ENCODE assay signal across 9 cellular contexts in the genomic region with DNA sequence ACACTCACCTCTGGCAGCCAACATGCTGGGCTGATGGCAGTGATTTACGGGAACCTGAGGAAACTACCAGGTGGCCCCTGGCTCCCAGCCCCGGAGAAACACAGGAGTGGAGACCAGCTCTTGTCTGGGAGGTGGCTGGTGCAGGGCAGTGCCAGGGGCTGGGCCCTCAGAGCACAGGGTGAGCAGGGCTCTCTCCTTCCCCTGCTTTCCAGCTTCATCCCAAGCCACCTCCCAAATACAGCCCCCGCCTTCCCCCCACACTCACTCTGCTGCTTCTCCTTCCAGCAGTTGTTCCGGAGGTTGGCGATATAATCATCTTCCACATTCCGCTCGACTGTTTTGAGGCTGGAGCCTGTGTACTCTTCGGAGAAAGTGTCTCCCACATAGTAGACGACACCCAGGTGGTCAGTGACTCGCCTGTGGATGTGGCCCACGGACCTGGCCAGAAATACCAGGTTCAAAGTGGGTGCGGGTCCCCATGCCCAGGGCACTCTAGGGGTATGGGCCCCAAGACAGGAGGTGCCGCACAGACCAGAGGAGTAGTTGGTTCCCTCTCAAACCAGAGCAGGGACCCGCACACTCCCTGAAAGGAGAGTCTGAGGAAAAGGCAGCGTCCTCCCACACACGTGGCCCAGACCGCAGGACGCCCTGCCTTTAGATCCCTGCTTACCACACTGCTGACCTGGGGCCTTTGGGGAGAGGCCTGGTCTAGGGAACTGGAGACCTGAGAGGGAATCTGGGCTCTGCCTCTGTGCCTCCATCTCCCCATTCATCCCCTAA. TPM values are rescaled to one million over a fixed set of nuclear protein-coding genes. Genes with fewer than 3 reads are reported as not detected.
DNase-seq lines count a peak whose midpoint lies in the region; ATAC-seq, FAIRE-seq and TF ChIP-seq lines count a peak whose summit lies in the region.
"Had no signal": no experiment of that assay in that cellular context is flagged by ENCODE, and none has a peak within 500 bp of the region (broad histone marks: within the 10 kb centered on the region; RNA-seq: fewer than 3 reads in every experiment).

No MANE protein-coding gene starts in this region.

- ATAC-seq in psoas muscle (no peak), HG03354 (IDR thresholded peaks at IDR 0.05; ENCODE audit: poor library complexity, severe bottlenecking, unreplicated experiment) (no peak)

- peaks cover 0 to 51% of the 10 kb centered on the region in 2 donors for H3K36me3 ChIP-seq in psoas muscle (ENCODE audit: insufficient read depth in 1 of 2, low read depth in 1 of 2)

- TF ChIP-seq CTCF in Calu3 (IDR thresholded peaks at IDR 0.05; ENCODE audit: unreplicated experiment) (no peak), VCaP (conservative IDR thresholded peaks at IDR 0.05) (no peak), psoas muscle (IDR thresholded peaks at IDR 0.05) (no peak)

- H3K9me3 Mint-ChIP-seq in Calu3 (ENCODE audit: low read depth, unreplicated experiment) = no peaks in the 10 kb centered on the region

- H3K4me1 ChIP-seq in psoas muscle = peaks cover 61% of the 10 kb centered on the region

- peaks cover 92% of the 10 kb centered on the region for H3K36me3 Mint-ChIP-seq in Calu3 (ENCODE audit: insufficient read depth, unreplicated experiment)

- H3K27ac ChIP-seq in VCaP = peak overlapping the region; percentile 15; the same call in 1 of the 2 replicates
- peak overlapping the region; percentile 96 for H3K27ac ChIP-seq in psoas muscle

- intact Hi-C loops in Calu3 (cut with micrococcal nuclease; ENCODE audit: unreplicated experiment) = loop anchor here (2.0 to 10.0 kb wide), 5 partner anchors 92 to 439 kb away; no protein-coding TSS in a partner anchor
- intact Hi-C loops in psoas muscle (cut with DNase I) = loop anchor here (2.0 to 10.0 kb wide), 5 partner anchors 204 to 382 kb away; no protein-coding TSS in a partner anchor

- H3K4me3 ChIP-seq in psoas muscle = no peak overlapping the region

- no peaks in the 10 kb centered on the region for H3K27me3 ChIP-seq in psoas muscle (ENCODE audit: insufficient read depth in 3 of 3, low read length in 2 of 3)

- CTCF ChIA-PET in Calu3 (lab: Charles Lee) = interaction anchor here (0.6 to 2.1 kb wide), 9 partner anchors 28 to 440 kb away, joined by 3 to 12 read pairs (median 4); no protein-coding TSS in a partner anchor

- H3K4me1 Mint-ChIP-seq in Calu3 (ENCODE audit: low read depth, unreplicated experiment) = peaks cover 70% of the 10 kb centered on the region

- BruUV-seq in Calu3 (replicated peaks; lab: Mats Ljungman, UMichigan) = no TSS peak

- WGBS in psoas muscle, 3 donors = 58 to 69% (median 60%) methylated on average over 18 of the region's 18 CpGs

- no peaks in the 10 kb centered on the region for H3K27me3 Mint-ChIP-seq in Calu3 (ENCODE audit: unreplicated experiment)

- H3K9me3 ChIP-seq in psoas muscle = no peaks in the 10 kb centered on the region

- no peak overlapping the region for H3K4me3 Mint-ChIP-seq in Calu3 (ENCODE audit: low read depth, unreplicated experiment)

- no peak for FAIRE-seq in HTR-8/SVneo (lab: Jason Lieb, UNC)

- DNase-seq in Calu3 = no peak
- peak; percentile 16 for DNase-seq in fibroblast of peridontal ligament (ENCODE audit: extremely low read depth)
- no peak for DNase-seq in psoas muscle
- DNase-seq in stimulated activated CD4-positive, alpha-beta T cell treated with anti-CD3 and anti-CD28 coated beads, Interleukin-15, amount 100 ng/mL, for 24 hours = no peak
- no peak for DNase-seq in hepatic stellate cell (ENCODE audit: low spot score)
- no peak for DNase-seq in HTR-8/SVneo (ENCODE audit: insufficient read length, low spot score)
- DNase-seq: NCI-H524 treated with DMSO at 0.1 percent for 48 hours had no signal

- peak overlapping the region; percentile 91 for H3K27ac Mint-ChIP-seq in Calu3 (ENCODE audit: unreplicated experiment)

RNA-seq across cellular contexts. Expression of a gene that starts 18.3 kb away (rescaled TPM):
- total RNA-seq in Calu3 (2022) = 43.1 and 48.0 TPM in 2 replicates
- 10 to 100 TPM; 24.0 to 38.7 (median 34.0) TPM for total RNA-seq in psoas muscle
- polyA plus RNA-seq in psoas muscle = 10 to 100 TPM; 22.1 to 24.9 (median 22.5) TPM
